20 cellular contexts compared by ENCODE assay signal in the genomic region with DNA sequence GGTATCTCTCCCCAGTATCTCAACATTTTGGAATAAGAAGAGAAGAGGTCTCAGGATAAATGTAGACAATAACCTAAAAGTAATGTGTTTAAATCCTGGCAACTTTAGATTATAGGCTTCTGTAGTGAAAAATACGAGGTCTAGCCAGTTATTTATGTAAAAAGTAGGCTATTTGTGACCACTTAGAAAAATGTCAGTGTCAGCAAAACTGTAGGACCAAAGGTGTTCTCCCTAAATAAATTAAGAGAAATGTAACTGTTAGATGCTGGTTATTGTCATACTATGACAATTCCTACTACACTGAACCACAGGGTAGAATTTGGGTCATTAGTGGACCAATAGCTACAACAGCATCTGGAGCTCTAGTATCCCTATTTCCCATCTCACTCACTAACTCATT. TPM values are rescaled to one million over a fixed set of nuclear protein-coding genes. Genes with fewer than 3 reads are reported as not detected.
DNase-seq lines count a peak whose midpoint lies in the region; ATAC-seq, FAIRE-seq and TF ChIP-seq lines count a peak whose summit lies in the region.
"Had no signal": no experiment of that assay in that cellular context is flagged by ENCODE, and none has a peak within 500 bp of the region (broad histone marks: within the 10 kb centered on the region; RNA-seq: fewer than 3 reads in every experiment).

No MANE protein-coding gene starts in this region.

- H3K27me3 ChIP-seq in K562 (ENCODE audit: control insufficient read depth in 2 of 2, insufficient read depth in 2 of 2, low read length in 2 of 2) = no peaks in the 10 kb centered on the region
- H3K27me3 ChIP-seq in pancreas = no peaks in the 10 kb centered on the region
- H3K27me3 ChIP-seq: BE2C, neutrophil had no signal

- no peak overlapping the region for H3K27ac ChIP-seq in K562 (ENCODE audit: extremely low read depth, low read depth, low read length)
- no peak overlapping the region for H3K27ac ChIP-seq in pancreas
- H3K27ac ChIP-seq: neutrophil had no signal

- no peak overlapping the region for H2AFZ ChIP-seq in K562 (ENCODE audit: low read depth, low read length)

- ATAC-seq in K562 (no peak), pancreas (no peak)
- ATAC-seq: activated CD4-positive, CD25-positive, alpha-beta regulatory T cell treated with anti-CD3 and anti-CD28 coated beads, Interleukin-2, amount 50 U/mL, for 24 hours had no signal

- intact Hi-C loops in activated CD4-positive, alpha-beta T cell treated with anti-CD3 and anti-CD28 coated beads, Interleukin-2, amount 10 ng/mL, durations not matched to agents 24 days and 14 days (cut with micrococcal nuclease) = loop anchor here (5.0 to 10.0 kb wide), 4 partner anchors 77 to 289 kb away; a partner anchor contains a TSS
- intact Hi-C loops in K562 (cut with micrococcal nuclease) = no loop called here
- intact Hi-C loops in pancreas (cut with DNase I) = no loop called here

- H3K4me1 ChIP-seq in K562 (replicated peaks in 1 of 2; ENCODE audit: control insufficient read depth in 2 of 2, insufficient read depth in 2 of 2, low read length in 2 of 2) = peaks cover 10 to 13% of the 10 kb centered on the region in 2 experiments; a peak in 4 of 5 replicates
- peaks cover 14 to 29% (median 14%) of the 10 kb centered on the region in 3 donors for H3K4me1 ChIP-seq in pancreas

- TF ChIP-seq EP300 in K562 (IDR thresholded peaks at IDR 0.05; ENCODE audit: low read length) = no peak

- peaks cover 61% of the 10 kb centered on the region for H3K36me3 ChIP-seq in K562 (ENCODE audit: control insufficient read depth, insufficient read depth, low read length)
- peaks cover 0 to 36% (median 13%) of the 10 kb centered on the region in 3 donors for H3K36me3 ChIP-seq in pancreas

- no TSS peak for BruUV-seq in K562 (replicated peaks; lab: Mats Ljungman, UMichigan)

- WGBS in K562 (ENCODE audit: insufficient coverage, low coverage, missing lambda C conversion rate) = 81% methylated on average over 1 of the region's 1 CpG
- 84 to 86% methylated on average over 1 of the region's 1 CpG for WGBS in pancreas, 2 donors

- H3K9ac ChIP-seq in K562 (ENCODE audit: insufficient read depth in 1 of 2, low read depth in 2 of 2, low read length in 2 of 2) = no peak overlapping the region

- no peaks in the 10 kb centered on the region for H3K9me1 ChIP-seq in K562 (ENCODE audit: control insufficient read depth, insufficient read depth, low read length)

- H3K4me3 Mint-ChIP-seq in activated CD4-positive, alpha-beta T cell treated with anti-CD3 and anti-CD28 coated beads, Interleukin-2, amount 10 ng/mL, durations not matched to agents 24 days and 14 days = peak overlapping the region; percentile 47
- H3K4me3 Mint-ChIP-seq in IgD-negative memory B cell (peak overlapping the region; percentile 43 to 100 (median 84)), nephron (peak overlapping the region; percentile 98 to 100 (median 99))

- peaks cover 39% of the 10 kb centered on the region for H3K36me3 Mint-ChIP-seq in activated CD4-positive, alpha-beta T cell treated with anti-CD3 and anti-CD28 coated beads, Interleukin-2, amount 10 ng/mL, durations not matched to agents 24 days and 14 days (ENCODE audit: low read depth)
- H3K36me3 Mint-ChIP-seq in IgD-negative memory B cell (peaks cover 5% of the 10 kb centered on the region), nephron (ENCODE audit: low read depth) (peaks cover 52% of the 10 kb centered on the region)

- TF ChIP-seq POLR2A in K562 (conservative IDR thresholded peaks at IDR 0.05) = no peak

- peaks cover 38% of the 10 kb centered on the region for H3K4me1 Mint-ChIP-seq in activated CD4-positive, alpha-beta T cell treated with anti-CD3 and anti-CD28 coated beads, Interleukin-2, amount 10 ng/mL, durations not matched to agents 24 days and 14 days
- H3K4me1 Mint-ChIP-seq in IgD-negative memory B cell = peaks cover 24 to 36% (median 24%) of the 10 kb centered on the region in 3 donors
- H3K4me1 Mint-ChIP-seq in nephron = peaks cover 29% of the 10 kb centered on the region

- H3K9me3 ChIP-seq in K562 (replicated peaks; ENCODE audit: control insufficient read depth, insufficient read depth, low read depth, low read length) = no peaks in the 10 kb centered on the region
- H3K9me3 ChIP-seq in pancreas = no peaks in the 10 kb centered on the region
- H3K9me3 ChIP-seq: BE2C, neutrophil had no signal

- peaks cover 55% of the 10 kb centered on the region for H3K79me2 ChIP-seq in K562 (ENCODE audit: control insufficient read depth, insufficient read depth, low read length)

- DNase-seq in activated CD4-positive, alpha-beta T cell treated with anti-CD3 and anti-CD28 coated beads, Interleukin-2, amount 10 ng/mL, durations not matched to agents 24 days and 14 days = no peak
- no peak for DNase-seq in activated CD4-positive, alpha-beta T cell treated with anti-CD3 and anti-CD28 coated beads, Interleukin-2, amount 50 U/mL, for 4 hours
- DNase-seq in K562 (ENCODE audit: extremely low read depth in 1 of 4, low spot score in 3 of 4) = no peak
- no peak for DNase-seq in pancreas
- DNase-seq in NCI-H82 (lab: John Stamatoyannopoulos, UW) = no peak
- no peak for DNase-seq in dedifferentiated amniotic fluid mesenchymal stem cell (ENCODE audit: extremely low spot score)
- DNase-seq: activated CD8-positive, alpha-beta memory T cell treated with anti-CD3 and anti-CD28 coated beads, Interleukin-2, amount 50 U/mL, for 4 hours; activated naive CD4-positive, alpha-beta T cell; BE2C; EL; NCI-H1105 treated with DMSO at 0.1 percent for 48 hours; NCI-H510A; retina; substantia nigra; T1000 had no signal

- POLR2A ChIA-PET in K562 (lab: Yijun Ruan, JAX) = no interaction called here

- H3K27me3 Mint-ChIP-seq in activated CD4-positive, alpha-beta T cell treated with anti-CD3 and anti-CD28 coated beads, Interleukin-2, amount 10 ng/mL, durations not matched to agents 24 days and 14 days = no peaks in the 10 kb centered on the region
- no peaks in the 10 kb centered on the region for H3K27me3 Mint-ChIP-seq in IgD-negative memory B cell
- no peaks in the 10 kb centered on the region for H3K27me3 Mint-ChIP-seq in nephron (ENCODE audit: low read depth)

- H4K20me1 ChIP-seq in K562 (replicated peaks; ENCODE audit: control insufficient read depth, insufficient read depth, low read length) = no peaks in the 10 kb centered on the region

- CTCF ChIA-PET in K562 (lab: Yijun Ruan, JAX; ENCODE audit: low intra/inter-chr PET ratio) = no interaction called here

- in situ Hi-C loops in K562 (cut with MboI) = no loop called here

- no peak for TF ChIP-seq CTCF in K562 (IDR thresholded peaks at IDR 0.05 in 2 of 3, conservative IDR thresholded peaks at IDR 0.05 in 1 of 3; ENCODE audit: insufficient read depth in 2 of 3, low read depth in 1 of 3, low read length in 3 of 3)
- TF ChIP-seq CTCF in nephron (IDR thresholded peaks at IDR 0.05; ENCODE audit: unreplicated experiment in 3 of 3) = no peak
- no peak for TF ChIP-seq CTCF in pancreas (IDR thresholded peaks at IDR 0.05)

- no peak overlapping the region for H3K4me2 ChIP-seq in K562 (ENCODE audit: insufficient read depth, low read length)

- FAIRE-seq in K562 (lab: Jason Lieb, UNC) (no peak), pancreas (lab: Jason Lieb, UNC) (no peak)
- FAIRE-seq: RCC 7860 had no signal

- peak overlapping the region; percentile 19 for H3K27ac Mint-ChIP-seq in activated CD4-positive, alpha-beta T cell treated with anti-CD3 and anti-CD28 coated beads, Interleukin-2, amount 10 ng/mL, durations not matched to agents 24 days and 14 days
- H3K27ac Mint-ChIP-seq in IgD-negative memory B cell = peak overlapping the region; percentile 71 to 94 (median 92)
- H3K27ac Mint-ChIP-seq in nephron = no peak overlapping the region

- no peak for TF ChIP-seq RAD21 in K562 (CRISPR knock-in tag; conservative IDR thresholded peaks at IDR 0.05 in 1 of 2, IDR thresholded peaks at IDR 0.05 in 1 of 2)

- H3K4me3 ChIP-seq in K562 = no peak overlapping the region
- H3K4me3 ChIP-seq in pancreas = no peak overlapping the region

- no peaks in the 10 kb centered on the region for H3K9me3 Mint-ChIP-seq in activated CD4-positive, alpha-beta T cell treated with anti-CD3 and anti-CD28 coated beads, Interleukin-2, amount 10 ng/mL, durations not matched to agents 24 days and 14 days
- no peaks in the 10 kb centered on the region for H3K9me3 Mint-ChIP-seq in IgD-negative memory B cell
- no peaks in the 10 kb centered on the region for H3K9me3 Mint-ChIP-seq in nephron

RNA-seq across cellular contexts. Expression of a gene that starts 2.0 kb away (rescaled TPM):
- 33.3 and 34.5 TPM in 2 replicates for total RNA-seq in activated CD4-positive, alpha-beta T cell treated with anti-CD3 and anti-CD28 coated beads, Interleukin-2, amount 10 ng/mL, durations not matched to agents 24 days and 14 days
- polyA plus RNA-seq in IgD-negative memory B cell (15.4 TPM), K562 (2011; rRNA removed) (72.8 and 82.6 TPM in 2 replicates), K562 (2014; fragmentation: Illumina TruSeq; extraction: Trizol) (52.6 and 58.8 TPM in 2 replicates), K562 (2014; fragmentation: Nextera tagmentation; extraction: Ambion mirVana) (10 to 100 TPM; 25.1 to 40.1 TPM), K562 (2014; rRNA removed) (46.2 and 50.8 TPM in 2 replicates), pancreas (10 to 100 TPM; 22.5 to 32.4 TPM)
- 36.5 and 68.4 TPM in 2 replicates for total RNA-seq in K562 (2011; cell fraction: chromatin; rRNA removed; ENCODE audit: low replicate concordance)
- total RNA-seq in K562 (2011; cell fraction: nucleolus; rRNA removed) = 43.0 and 53.8 TPM in 2 replicates
- total RNA-seq in K562 (2011; cell fraction: nucleoplasm; rRNA removed) = 48.5 and 58.2 TPM in 2 replicates
- total RNA-seq in K562 (2014; rRNA removed) (22.0 and 28.6 TPM in 2 replicates), K562 (2014; rRNA removed; fragmentation: Illumina TruSeq; extraction: Trizol) (39.6 and 40.3 TPM in 2 replicates), K562 (2015; rRNA removed; fragmentation: Illumina TruSeq; extraction: Trizol) (39.6 and 40.2 TPM in 2 replicates), K562 (2021) (38.1 and 38.6 TPM in 2 replicates), pancreas (10 to 100 TPM in 3 of 6 donors, 1 to 10 TPM in 3; 8.0 to 18.1 (median 9.9) TPM)
- polyA plus RNA-seq in K562 (2011; cell fraction: cytosol; rRNA removed) = 44.5 and 62.1 TPM in 2 replicates
- polyA plus RNA-seq in K562 (2011; cell fraction: nucleus; rRNA removed) = 185 and 214 TPM in 2 replicates
- 32.5 and 61.1 TPM in 2 replicates for polyA plus RNA-seq in K562 (2012)
- polyA minus RNA-seq in K562 (2011; rRNA and poly(A)+ RNA removed) = 40.4 and 42.9 TPM in 2 replicates
- 26.5 and 30.2 TPM in 2 replicates for polyA minus RNA-seq in K562 (2011; cell fraction: cytosol; rRNA and poly(A)+ RNA removed)
- 58.3 and 79.8 TPM in 2 replicates for polyA minus RNA-seq in K562 (2011; cell fraction: nucleus; rRNA and poly(A)+ RNA removed)

RNA-seq across cellular contexts. Expression of a gene that starts 2.3 kb away (rescaled TPM):
- total RNA-seq in activated CD4-positive, alpha-beta T cell treated with anti-CD3 and anti-CD28 coated beads, Interleukin-2, amount 10 ng/mL, durations not matched to agents 24 days and 14 days = 27.1 and 28.7 TPM in 2 replicates
- polyA plus RNA-seq in IgD-negative memory B cell (20.7 TPM), K562 (2011; rRNA removed) (14.8 and 16.6 TPM in 2 replicates), K562 (2014; fragmentation: Illumina TruSeq; extraction: Trizol) (36.2 and 39.9 TPM in 2 replicates), K562 (2014; fragmentation: Nextera tagmentation; extraction: Ambion mirVana) (10 to 100 TPM in 1 of 2 experiments, 1 to 10 TPM in 1; 8.1 to 13.3 TPM), K562 (2014; rRNA removed) (33.7 and 37.0 TPM in 2 replicates), pancreas (10 to 100 TPM in 1 of 2 donors, 1 to 10 TPM in 1; 7.7 to 12.6 TPM)
- total RNA-seq in K562 (2011; cell fraction: chromatin; rRNA removed; ENCODE audit: low replicate concordance) = 12.6 and 30.6 TPM in 2 replicates
- 8.3 and 9.2 TPM in 2 replicates for total RNA-seq in K562 (2011; cell fraction: nucleolus; rRNA removed)
- 13.4 and 13.7 TPM in 2 replicates for total RNA-seq in K562 (2011; cell fraction: nucleoplasm; rRNA removed)
- total RNA-seq in K562 (2014; rRNA removed) (33.0 and 35.9 TPM in 2 replicates), K562 (2014; rRNA removed; fragmentation: Illumina TruSeq; extraction: Trizol) (35.3 and 38.5 TPM in 2 replicates), K562 (2015; rRNA removed; fragmentation: Illumina TruSeq; extraction: Trizol) (36.1 and 40.5 TPM in 2 replicates), K562 (2021) (23.4 and 25.6 TPM in 2 replicates), pancreas (10 to 100 TPM in 1 of 6 donors, 1 to 10 TPM in 5; 5.1 to 12.1 (median 8.1) TPM)
- polyA plus RNA-seq in K562 (2011; cell fraction: cytosol; rRNA removed) = 9.9 and 13.5 TPM in 2 replicates
- 10.7 and 11.9 TPM in 2 replicates for polyA plus RNA-seq in K562 (2011; cell fraction: nucleus; rRNA removed)
- 21.8 and 23.1 TPM in 2 replicates for polyA plus RNA-seq in K562 (2012)
- 15.4 and 15.9 TPM in 2 replicates for polyA minus RNA-seq in K562 (2011; rRNA and poly(A)+ RNA removed)
- polyA minus RNA-seq in K562 (2011; cell fraction: cytosol; rRNA and poly(A)+ RNA removed) = 9.6 and 13.6 TPM in 2 replicates
- 8.3 and 14.3 TPM in 2 replicates for polyA minus RNA-seq in K562 (2011; cell fraction: nucleus; rRNA and poly(A)+ RNA removed)

RNA-seq across cellular contexts. Expression of a gene that starts 32.5 kb away (rescaled TPM):
- total RNA-seq in activated CD4-positive, alpha-beta T cell treated with anti-CD3 and anti-CD28 coated beads, Interleukin-2, amount 10 ng/mL, durations not matched to agents 24 days and 14 days = 51.0 and 55.4 TPM in 2 replicates
- 46.4 TPM for polyA plus RNA-seq in IgD-negative memory B cell
- total RNA-seq in K562 (2011; cell fraction: chromatin; rRNA removed; ENCODE audit: low replicate concordance) = 32.8 and 34.8 TPM in 2 replicates
- total RNA-seq in K562 (2011; cell fraction: nucleolus; rRNA removed) = 26.7 and 30.8 TPM in 2 replicates
- total RNA-seq in K562 (2011; cell fraction: nucleoplasm; rRNA removed) = 38.6 and 50.1 TPM in 2 replicates
- total RNA-seq in K562 (2014; rRNA removed) = 23.4 and 34.7 TPM in 2 replicates
- 48.2 and 54.7 TPM in 2 replicates for total RNA-seq in K562 (2014; rRNA removed; fragmentation: Illumina TruSeq; extraction: Trizol)
- 41.9 and 43.6 TPM in 2 replicates for total RNA-seq in K562 (2015; rRNA removed; fragmentation: Illumina TruSeq; extraction: Trizol)
- 39.6 and 40.4 TPM in 2 replicates for total RNA-seq in K562 (2021)
- polyA plus RNA-seq in K562 (2011; rRNA removed) = 80.4 and 98.1 TPM in 2 replicates
- 34.8 and 49.4 TPM in 2 replicates for polyA plus RNA-seq in K562 (2011; cell fraction: cytosol; rRNA removed)
- 24.9 and 35.2 TPM in 2 replicates for polyA plus RNA-seq in K562 (2011; cell fraction: nucleus; rRNA removed)
- polyA plus RNA-seq in K562 (2012) = 38.9 and 47.2 TPM in 2 replicates
- 58.2 and 64.9 TPM in 2 replicates for polyA plus RNA-seq in K562 (2014; fragmentation: Illumina TruSeq; extraction: Trizol)
- 100 to 1,000 TPM; 131 to 171 TPM for polyA plus RNA-seq in K562 (2014; fragmentation: Nextera tagmentation; extraction: Ambion mirVana)
- polyA plus RNA-seq in K562 (2014; rRNA removed) = 43.7 and 45.8 TPM in 2 replicates
- 69.4 and 75.5 TPM in 2 replicates for polyA minus RNA-seq in K562 (2011; rRNA and poly(A)+ RNA removed)
- polyA minus RNA-seq in K562 (2011; cell fraction: cytosol; rRNA and poly(A)+ RNA removed) = 13.7 and 33.6 TPM in 2 replicates
- polyA minus RNA-seq in K562 (2011; cell fraction: nucleus; rRNA and poly(A)+ RNA removed) = 28.9 and 39.1 TPM in 2 replicates
- total RNA-seq in pancreas = 10 to 100 TPM in 5 of 6 donors, 1 to 10 TPM in 1; 8.2 to 17.0 (median 12.0) TPM
- polyA plus RNA-seq in pancreas = 10 to 100 TPM in 1 of 2 donors, 1 to 10 TPM in 1; 7.9 to 15.5 TPM

RNA-seq across cellular contexts. Expression of a gene that starts 32.6 kb away (rescaled TPM):
- 0.54 and 0.63 TPM in 2 replicates for total RNA-seq in activated CD4-positive, alpha-beta T cell treated with anti-CD3 and anti-CD28 coated beads, Interleukin-2, amount 10 ng/mL, durations not matched to agents 24 days and 14 days
- polyA plus RNA-seq in IgD-negative memory B cell (2.5 TPM), K562 (2011; rRNA removed) (4.4 TPM in 2 replicates), K562 (2014; fragmentation: Illumina TruSeq; extraction: Trizol) (4.7 and 5.2 TPM in 2 replicates), K562 (2014; fragmentation: Nextera tagmentation; extraction: Ambion mirVana) (1 to 10 TPM; 2.2 to 4.2 TPM), K562 (2014; rRNA removed) (3.2 and 3.4 TPM in 2 replicates), pancreas (1 to 10 TPM; 1.6 to 2.0 TPM)
- 3.0 and 6.7 TPM in 2 replicates for total RNA-seq in K562 (2011; cell fraction: chromatin; rRNA removed; ENCODE audit: low replicate concordance)
- 2.2 and 3.0 TPM in 2 replicates for total RNA-seq in K562 (2011; cell fraction: nucleolus; rRNA removed)
- total RNA-seq in K562 (2011; cell fraction: nucleoplasm; rRNA removed) = 3.1 and 3.9 TPM in 2 replicates
- total RNA-seq in K562 (2014; rRNA removed) (3.3 and 5.2 TPM in 2 replicates), K562 (2014; rRNA removed; fragmentation: Illumina TruSeq; extraction: Trizol) (4.2 TPM in 2 replicates), K562 (2015; rRNA removed; fragmentation: Illumina TruSeq; extraction: Trizol) (4.1 TPM in 2 replicates), K562 (2021) (3.3 TPM in 2 replicates), pancreas (1 to 10 TPM; 1.1 to 3.1 (median 1.8) TPM)
- 1.3 and 2.2 TPM in 2 replicates for polyA plus RNA-seq in K562 (2011; cell fraction: cytosol; rRNA removed)
- polyA plus RNA-seq in K562 (2011; cell fraction: nucleus; rRNA removed) = 2.9 and 5.5 TPM in 2 replicates
- polyA plus RNA-seq in K562 (2012) = 2.5 and 4.2 TPM in 2 replicates
- polyA minus RNA-seq in K562 (2011; rRNA and poly(A)+ RNA removed) = 2.6 and 3.7 TPM in 2 replicates
- 1.2 and 1.5 TPM in 2 replicates for polyA minus RNA-seq in K562 (2011; cell fraction: cytosol; rRNA and poly(A)+ RNA removed)
- 2.8 and 6.2 TPM in 2 replicates for polyA minus RNA-seq in K562 (2011; cell fraction: nucleus; rRNA and poly(A)+ RNA removed)

Comparison
In these comparisons a context has a peak if more than half of its experiments do, and no peak if none do; other contexts are left out.
1. H3K27ac Mint-ChIP-seq: peak in activated CD4-positive, alpha-beta T cell treated with anti-CD3 and anti-CD28 coated beads, Interleukin-2, amount 10 ng/mL, durations not matched to agents 24 days and 14 days (single experiment) and IgD-negative memory B cell (3 of 3); none in nephron (0 of 3).
2. H3K4me3 Mint-ChIP-seq: peak in every context shown above with its lines; median percentile 99 in nephron; 84 in IgD-negative memory B cell; 47 in activated CD4-positive, alpha-beta T cell treated with anti-CD3 and anti-CD28 coated beads, Interleukin-2, amount 10 ng/mL, durations not matched to agents 24 days and 14 days.